ENCODE assay signal across 8 cellular contexts in the genomic region with DNA sequence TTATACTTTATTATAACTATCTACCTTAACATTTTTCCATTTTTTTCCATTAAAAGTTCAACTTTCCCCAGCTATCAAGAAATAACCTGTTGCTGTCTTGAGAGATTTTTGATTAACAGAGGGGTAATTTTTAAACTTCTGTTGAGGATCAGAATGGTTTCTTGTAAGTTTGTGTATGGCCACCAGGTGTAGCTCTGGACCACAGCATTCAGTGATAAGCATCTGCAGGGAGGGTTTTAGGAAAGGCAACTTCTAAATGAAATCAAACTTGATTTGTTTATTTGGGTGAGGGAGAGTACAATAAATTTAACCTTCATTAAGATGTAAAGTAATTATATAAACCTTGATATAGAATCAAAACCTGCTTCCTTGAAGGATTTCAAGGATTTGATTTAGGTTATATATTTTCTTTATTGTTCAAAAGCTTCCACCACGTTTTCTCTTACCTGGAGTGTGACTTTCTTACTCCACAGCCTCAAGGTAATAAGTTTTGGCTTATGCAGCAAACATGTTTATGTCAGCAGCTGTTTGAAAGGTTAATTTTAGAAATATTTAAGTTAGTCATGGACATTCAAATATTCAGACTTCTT.
DNase-seq lines count a peak whose midpoint lies in the region; ATAC-seq lines count a peak whose summit lies in the region.

No MANE protein-coding gene starts in this region.

- H3K36me3 ChIP-seq in CD8-positive, alpha-beta memory T cell (ENCODE audit: insufficient read depth, low read length), result no peaks in the 10 kb centered on the region

- DNase-seq in activated T-cell treated with anti-CD3 and anti-CD28 coated beads for 48 hours (ENCODE audit: low read depth) (peak; percentile 3), NCI-H1105 (lab: John Stamatoyannopoulos, UW) (peak; percentile 50), left kidney (ENCODE audit: low read depth, low spot score) (peak; percentile 57)
- no peak for DNase-seq in activated T-cell treated with anti-CD3 and anti-CD28 coated beads, Interleukin-2, amount 50 U/mL, for 4 hours
- DNase-seq in activated naive CD8-positive, alpha-beta T cell treated with anti-CD3 and anti-CD28 coated beads, Interleukin-2, amount 50 U/mL, for 24 hours, result peak; percentile 14
- no peak for DNase-seq in CD8-positive, alpha-beta memory T cell
- DNase-seq in activated T-cell treated with anti-CD3 and anti-CD28 coated beads, Interleukin-2, amount 50 U/mL, for 1 hour, result no peak

- no peak overlapping the region for H3K4me3 ChIP-seq in CD8-positive, alpha-beta memory T cell (ENCODE audit: low read length)

- no peak overlapping the region for H3K27ac Mint-ChIP-seq in activated naive CD8-positive, alpha-beta T cell treated with anti-CD3 and anti-CD28 coated beads, Interleukin-2, amount 50 U/mL, for 24 hours
- H3K27ac Mint-ChIP-seq in CD8-positive, alpha-beta memory T cell, result no peak overlapping the region

- ATAC-seq in activated T-cell treated with anti-CD3 and anti-CD28 coated beads, Interleukin-2, amount 50 U/mL, for 4 hours, result no peak
- ATAC-seq in activated naive CD8-positive, alpha-beta T cell treated with anti-CD3 and anti-CD28 coated beads, Interleukin-2, amount 50 U/mL, for 24 hours, result peak; percentile 54
- no peak for ATAC-seq in HG02852 (IDR thresholded peaks at IDR 0.05; ENCODE audit: unreplicated experiment)

- peaks cover 5% of the 10 kb centered on the region for H3K4me1 Mint-ChIP-seq in activated T-cell treated with anti-CD3 and anti-CD28 coated beads, Interleukin-2, amount 50 U/mL, for 4 hours (ENCODE audit: low read depth)
- peaks cover 5% of the 10 kb centered on the region for H3K4me1 Mint-ChIP-seq in activated naive CD8-positive, alpha-beta T cell treated with anti-CD3 and anti-CD28 coated beads, Interleukin-2, amount 50 U/mL, for 24 hours
- H3K4me1 Mint-ChIP-seq in CD8-positive, alpha-beta memory T cell, result no peaks in the 10 kb centered on the region

- H3K9me3 Mint-ChIP-seq in activated T-cell treated with anti-CD3 and anti-CD28 coated beads, Interleukin-2, amount 50 U/mL, for 4 hours, result no peaks in the 10 kb centered on the region
- H3K9me3 Mint-ChIP-seq in activated naive CD8-positive, alpha-beta T cell treated with anti-CD3 and anti-CD28 coated beads, Interleukin-2, amount 50 U/mL, for 24 hours, result no peaks in the 10 kb centered on the region
- H3K9me3 Mint-ChIP-seq in CD8-positive, alpha-beta memory T cell, result no peaks in the 10 kb centered on the region

- CTCF ChIA-PET in CD8-positive, alpha-beta memory T cell (lab: Charles Lee), result no interaction called here

- H3K4me3 Mint-ChIP-seq in activated T-cell treated with anti-CD3 and anti-CD28 coated beads, Interleukin-2, amount 50 U/mL, for 4 hours, result no peak overlapping the region
- no peak overlapping the region for H3K4me3 Mint-ChIP-seq in activated naive CD8-positive, alpha-beta T cell treated with anti-CD3 and anti-CD28 coated beads, Interleukin-2, amount 50 U/mL, for 24 hours
- H3K4me3 Mint-ChIP-seq in CD8-positive, alpha-beta memory T cell, result no peak overlapping the region

- peaks cover 5% of the 10 kb centered on the region for H3K27me3 Mint-ChIP-seq in activated T-cell treated with anti-CD3 and anti-CD28 coated beads, Interleukin-2, amount 50 U/mL, for 4 hours (ENCODE audit: low read depth)
- peaks cover 28% of the 10 kb centered on the region for H3K27me3 Mint-ChIP-seq in activated naive CD8-positive, alpha-beta T cell treated with anti-CD3 and anti-CD28 coated beads, Interleukin-2, amount 50 U/mL, for 24 hours
- peaks cover 0 to 4% of the 10 kb centered on the region in 2 donors for H3K27me3 Mint-ChIP-seq in CD8-positive, alpha-beta memory T cell

- no peaks in the 10 kb centered on the region for H3K27me3 ChIP-seq in CD8-positive, alpha-beta memory T cell (ENCODE audit: insufficient read depth, low read length, poor library complexity, severe bottlenecking)

- H3K4me1 ChIP-seq in CD8-positive, alpha-beta memory T cell (ENCODE audit: insufficient read depth, low read length), result no peaks in the 10 kb centered on the region

- H3K9me3 ChIP-seq in CD8-positive, alpha-beta memory T cell (ENCODE audit: low read length), result no peaks in the 10 kb centered on the region

- H3K27ac ChIP-seq in CD8-positive, alpha-beta memory T cell (ENCODE audit: low read depth, low read length), result no peak overlapping the region

- no peaks in the 10 kb centered on the region for H3K36me3 Mint-ChIP-seq in activated T-cell treated with anti-CD3 and anti-CD28 coated beads, Interleukin-2, amount 50 U/mL, for 4 hours (ENCODE audit: insufficient read depth)
- no peaks in the 10 kb centered on the region for H3K36me3 Mint-ChIP-seq in activated naive CD8-positive, alpha-beta T cell treated with anti-CD3 and anti-CD28 coated beads, Interleukin-2, amount 50 U/mL, for 24 hours (ENCODE audit: low read depth)
- no peaks in the 10 kb centered on the region for H3K36me3 Mint-ChIP-seq in CD8-positive, alpha-beta memory T cell

- POLR2A ChIA-PET in CD8-positive, alpha-beta memory T cell (lab: Charles Lee), result no interaction called here

Comparison
In these comparisons a context has a peak if more than half of its experiments do, and no peak if none do; other contexts are left out.
1. DNase-seq: peak in activated T-cell treated with anti-CD3 and anti-CD28 coated beads for 48 hours (single experiment), NCI-H1105 (single experiment), activated naive CD8-positive, alpha-beta T cell treated with anti-CD3 and anti-CD28 coated beads, Interleukin-2, amount 50 U/mL, for 24 hours (single experiment) and left kidney (single experiment); none in activated T-cell treated with anti-CD3 and anti-CD28 coated beads, Interleukin-2, amount 50 U/mL, for 4 hours (single experiment), CD8-positive, alpha-beta memory T cell (0 of 5) and activated T-cell treated with anti-CD3 and anti-CD28 coated beads, Interleukin-2, amount 50 U/mL, for 1 hour (single experiment).